Comparison of ENCODE assay signal across 29 cellular contexts in the genomic region with DNA sequence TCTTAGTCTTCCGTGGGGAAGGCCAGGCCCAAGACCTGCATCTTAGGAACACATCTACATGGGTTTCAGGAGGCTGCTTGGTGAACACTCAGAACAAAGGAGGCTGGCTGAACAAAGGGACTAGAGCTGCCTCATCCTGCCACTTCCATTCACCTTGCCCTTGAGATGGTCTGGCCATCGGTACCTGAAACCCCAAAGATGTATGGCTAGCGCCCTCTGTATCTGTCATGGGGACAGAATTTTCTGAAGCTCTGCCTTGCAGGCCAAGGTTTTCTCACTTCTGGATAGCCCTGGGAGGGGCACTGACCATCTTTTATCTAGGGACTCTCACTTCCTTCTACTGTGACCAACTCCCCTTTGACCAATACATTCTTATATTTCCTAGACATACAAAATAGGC. TPM values are rescaled to one million over a fixed set of nuclear protein-coding genes. Genes with fewer than 3 reads are reported as not detected.
"Had no signal": no experiment of that assay in that cellular context is flagged by ENCODE, and none has a peak within 500 bp of the region (broad histone marks: within the 10 kb centered on the region; RNA-seq: fewer than 3 reads in every experiment).

No MANE protein-coding gene starts in this region.

- H3K9me3 Mint-ChIP-seq: IgD-negative memory B cell had no signal

- H3K9ac ChIP-seq: KMS-11, SK-N-SH had no signal

- ATAC-seq: K562, Panc1, PC-3 had no signal

- DNase-seq: Kasumi-1, MM.1S, NCI-H1048, NCI-H1105, NCI-H1417, NCI-H1436 treated with DMSO at 0.1 percent for 48 hours, NCI-H1694, NCI-H187 treated with DMSO at 0.1 percent for 48 hours, NCI-H2029 treated with DMSO at 0.1 percent for 48 hours, NCI-H2171, NCI-H226, NCI-H446, NCI-H510A, NCI-H524 treated with DMSO at 0.1 percent for 48 hours, NCI-H69, NCI-H774, PC-3, SHP77, SK-N-SH, SW 1271 had no signal

- H3K4me3 Mint-ChIP-seq: IgD-negative memory B cell had no signal

- H3K4me3 ChIP-seq: K562 had no signal

- H3K9me2 ChIP-seq: SK-N-SH had no signal

- H3K27ac ChIP-seq: HL-60, KMS-11, RWPE1 had no signal

- H3K36me3 Mint-ChIP-seq: IgD-negative memory B cell had no signal

- H3K27ac Mint-ChIP-seq: IgD-negative memory B cell had no signal

- FAIRE-seq: HTR-8/SVneo, K562 had no signal

- H3K9me3 ChIP-seq: SK-N-SH had no signal

- H3K4me2 ChIP-seq: KMS-11, SK-N-SH had no signal

RNA-seq across cellular contexts. Expression of a gene that starts 55.4 kb away (rescaled TPM):
- total RNA-seq: K562, M059J, PC-3, SK-MEL-5 had no signal
- polyA plus RNA-seq: K562, SK-N-SH had no signal
